ENCODE assay signal across 32 cellular contexts in the genomic region with DNA sequence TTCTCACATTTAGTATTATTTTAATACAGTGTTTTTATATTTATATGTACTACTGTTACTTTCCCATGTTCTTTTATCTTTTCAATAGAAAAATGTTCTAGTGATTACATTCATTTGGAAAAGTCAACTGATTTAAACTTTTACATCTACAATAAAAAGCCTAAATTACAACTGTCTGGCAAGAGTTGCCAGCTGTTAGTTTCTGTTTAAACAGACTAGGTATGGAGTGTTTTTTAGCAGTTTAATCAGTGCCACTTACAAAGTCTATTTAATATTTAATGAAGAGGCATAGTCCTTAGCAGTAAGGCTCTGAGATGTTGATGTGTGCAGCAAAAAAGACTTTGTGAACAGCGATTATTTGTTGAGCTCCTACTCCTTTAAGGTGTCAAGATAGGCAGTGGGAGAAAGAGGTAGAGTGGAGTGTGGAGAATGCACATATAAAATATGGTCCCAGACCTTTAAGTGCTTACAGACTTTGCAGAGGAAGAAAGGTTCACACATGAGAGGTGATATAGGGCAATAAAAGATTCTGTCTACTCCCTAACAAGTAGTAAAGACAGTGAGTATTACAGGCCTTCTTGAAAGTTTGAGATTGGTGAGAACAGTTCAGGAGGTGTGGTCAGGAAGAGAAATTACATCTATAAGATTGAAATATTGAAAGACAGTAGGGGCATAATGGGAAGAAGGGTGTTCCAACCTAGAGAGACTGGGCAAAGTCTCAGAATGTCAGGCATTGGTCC.
"Had no signal": no experiment of that assay in that cellular context is flagged by ENCODE, and none has a peak within 500 bp of the region (broad histone marks: within the 10 kb centered on the region; RNA-seq: fewer than 3 reads in every experiment).

No MANE protein-coding gene starts in this region.

- H3K4me1 ChIP-seq: SJCRH30 had no signal

- FAIRE-seq: RCC 7860 had no signal

- ATAC-seq: Panc1, Right ventricle myocardium inferior, SK-N-SH treated with all-trans-retinoic acid at 6 μM for 48 hours had no signal

- H3K4me3 ChIP-seq: MG63, PC-9, SJCRH30, SK-N-MC had no signal

- H3K27ac ChIP-seq: PC-9, RWPE1, SJCRH30, SK-N-MC had no signal

- H3K9me3 ChIP-seq: MG63 had no signal

- DNase-seq: Kasumi-1, KG1, MG63, NCI-H1048, NCI-H1092 treated with DMSO at 0.1 percent for 48 hours, NCI-H1105 treated with DMSO at 0.1 percent for 48 hours, NCI-H1417, NCI-H1436, NCI-H146, NCI-H1694, NCI-H187, NCI-H1930, NCI-H2029 treated with DMSO at 0.1 percent for 48 hours, NCI-H2081 treated with DMSO at 0.1 percent for 48 hours, NCI-H2107, NCI-H2171, NCI-H226, NCI-H446 treated with DMSO at 0.1 percent for 48 hours, NCI-H510A, NCI-H524, NCI-H526, NCI-H774, PC-9, SHP77, SIG-M5, SJCRH30 had no signal

- H3K36me3 ChIP-seq: MG63, SJCRH30 had no signal
